ENCODE assay signal across 11 cellular contexts in genomic region chr7:81256991-81257390, GRCh38.
DNase-seq lines count a peak whose midpoint lies in the region; ATAC-seq and TF ChIP-seq lines count a peak whose summit lies in the region.
"Had no signal": no experiment of that assay in that cellular context is flagged by ENCODE, and none has a peak within 500 bp of the region (broad histone marks: within the 10 kb centered on the region; RNA-seq: fewer than 3 reads in every experiment).

No MANE protein-coding gene starts in this region.

- TF ChIP-seq CTCF in HEK293 (tag by site-specific recombination; IDR thresholded peaks at IDR 0.05): no peak
- peak in 3 of 4 experiments; percentile 25 to 51 (median 31) for TF ChIP-seq CTCF in gastroesophageal sphincter (IDR thresholded peaks at IDR 0.05)
- peak; percentile 48 for TF ChIP-seq CTCF in psoas muscle (IDR thresholded peaks at IDR 0.05)
- no peak for TF ChIP-seq CTCF in PC-9 (conservative IDR thresholded peaks at IDR 0.05)

- no peaks in the 10 kb centered on the region for H3K36me3 ChIP-seq in HEK293 (ENCODE audit: control insufficient read depth in 2 of 2, insufficient read depth in 1 of 2, low read length in 2 of 2)
- no peaks in the 10 kb centered on the region for H3K36me3 ChIP-seq in SJSA1
- H3K36me3 ChIP-seq in gastroesophageal sphincter: no peaks in the 10 kb centered on the region
- no peaks in the 10 kb centered on the region for H3K36me3 ChIP-seq in psoas muscle (ENCODE audit: insufficient read depth in 1 of 2, low read depth in 1 of 2)
- no peaks in the 10 kb centered on the region for H3K36me3 ChIP-seq in PC-9 (ENCODE audit: low read depth)

- no peak for TF ChIP-seq EP300 in gastroesophageal sphincter (IDR thresholded peaks at IDR 0.05)

- DNase-seq in SJSA1 (ENCODE audit: low read depth in 1 of 2, low spot score in 2 of 2) (peak; percentile 6 to 40), psoas muscle (peak in 1 of 2 donors; percentile 23), NCI-H226 (no peak), left lobe of liver (ENCODE audit: low spot score) (no peak), PC-9 (no peak)
- DNase-seq: activated B cell treated with CpG ODN at 0.5 μM for 24 hours; activated naive CD4-positive, alpha-beta T cell treated with anti-CD3 and anti-CD28 coated beads, Interleukin-2, amount 10 ng/mL, durations not matched to agents 7 days and 5 days; naive thymus-derived CD4-positive, alpha-beta T cell had no signal

- no peak overlapping the region for H3K4me3 ChIP-seq in HEK293 (ENCODE audit: low read depth, low read length)
- no peak overlapping the region for H3K4me3 ChIP-seq in SJSA1
- H3K4me3 ChIP-seq in gastroesophageal sphincter: no peak overlapping the region
- H3K4me3 ChIP-seq in psoas muscle: no peak overlapping the region
- H3K4me3 ChIP-seq in PC-9: no peak overlapping the region

- no peaks in the 10 kb centered on the region for H3K27me3 ChIP-seq in SJSA1 (replicated peaks)
- H3K27me3 ChIP-seq in gastroesophageal sphincter: no peaks in the 10 kb centered on the region
- H3K27me3 ChIP-seq in psoas muscle (ENCODE audit: insufficient read depth in 3 of 3, low read length in 2 of 3): no peaks in the 10 kb centered on the region
- H3K27me3 ChIP-seq in PC-9 (ENCODE audit: insufficient read depth, low read depth): no peaks in the 10 kb centered on the region

- no peak overlapping the region for H2AFZ ChIP-seq in PC-9

- POLR2A ChIA-PET in HEK293 (lab: Yijun Ruan, JAX): no interaction called here
- POLR2A ChIA-PET in PC-9 (lab: Charles Lee; ENCODE audit: unreplicated experiment): no interaction called here

- no peaks in the 10 kb centered on the region for H3K9me2 ChIP-seq in PC-9 (ENCODE audit: insufficient read depth)

- no peaks in the 10 kb centered on the region for H3K4me1 ChIP-seq in HEK293 (ENCODE audit: control insufficient read depth, insufficient read depth, low read length)
- no peaks in the 10 kb centered on the region for H3K4me1 ChIP-seq in SJSA1 (replicated peaks)
- H3K4me1 ChIP-seq in gastroesophageal sphincter: no peaks in the 10 kb centered on the region
- no peaks in the 10 kb centered on the region for H3K4me1 ChIP-seq in psoas muscle
- H3K4me1 ChIP-seq in PC-9 (replicated peaks; ENCODE audit: insufficient read depth): no peaks in the 10 kb centered on the region

- CTCF ChIA-PET in HEK293 (lab: Yijun Ruan, JAX) (interaction anchor here (0.8 kb wide), 1 partner anchor 364 kb away, joined by 3 read pairs; no protein-coding TSS in a partner anchor), PC-9 (lab: Charles Lee) (no interaction called here)

- TF ChIP-seq POLR2A in gastroesophageal sphincter (IDR thresholded peaks at IDR 0.05): no peak

- intact Hi-C loops in psoas muscle (cut with DNase I) (loop anchor here (2.0 to 10.0 kb wide), 3 partner anchors 335 to 562 kb away; no protein-coding TSS in a partner anchor), PC-9 (cut with micrococcal nuclease; ENCODE audit: unreplicated experiment) (no loop called here)

- 53 to 72% methylated on average over 6 to 7 of the region's 7 CpGs for WGBS in gastroesophageal sphincter (ENCODE audit: low coverage in 1 of 2), 2 donors
- WGBS in psoas muscle, 3 donors: 32 to 59% (median 39%) methylated on average over 7 of the region's 7 CpGs

- no peak overlapping the region for H3K4me2 ChIP-seq in PC-9

- no peaks in the 10 kb centered on the region for H3K9me3 ChIP-seq in HEK293 (ENCODE audit: control insufficient read depth, insufficient read depth, low read depth, low read length)
- H3K9me3 ChIP-seq in SJSA1 (replicated peaks): no peaks in the 10 kb centered on the region
- peaks cover 0 to 21% (median 0%) of the 10 kb centered on the region in 3 donors for H3K9me3 ChIP-seq in gastroesophageal sphincter
- no peaks in the 10 kb centered on the region for H3K9me3 ChIP-seq in psoas muscle
- peaks cover 20% of the 10 kb centered on the region for H3K9me3 ChIP-seq in PC-9 (ENCODE audit: insufficient read depth, low read depth)

- no peak for ATAC-seq in gastroesophageal sphincter
- ATAC-seq in psoas muscle: peak in 2 of 4 donors; percentile 44 to 49
- no peak for ATAC-seq in GM21447 (IDR thresholded peaks at IDR 0.05; ENCODE audit: unreplicated experiment)
- ATAC-seq in left lobe of liver: no peak
- ATAC-seq: naive thymus-derived CD4-positive, alpha-beta T cell had no signal

- H3F3A ChIP-seq in PC-9 (ENCODE audit: insufficient read depth, low read depth): no peaks in the 10 kb centered on the region

- H3K27ac ChIP-seq in HEK293 (ENCODE audit: extremely low read depth, low read depth, low read length) (no peak overlapping the region), SJSA1 (no peak overlapping the region), gastroesophageal sphincter (no peak overlapping the region), psoas muscle (no peak overlapping the region), PC-9 (no peak overlapping the region)

- no TSS peak for BruUV-seq in PC-9 (replicated peaks; lab: Mats Ljungman, UMichigan)

- H3K79me2 ChIP-seq in PC-9 (ENCODE audit: low read depth): no peaks in the 10 kb centered on the region

- no peaks in the 10 kb centered on the region for H4K20me1 ChIP-seq in PC-9 (ENCODE audit: insufficient read depth)

TF ChIP-seq in HEK293, 187 proteins besides CTCF, POLR2A, EP300 and RAD21:
- TF ChIP-seq ZNF18 (tag by site-specific recombination; IDR thresholded peaks at IDR 0.05): peak; percentile 30; the same call in 1 of the 2 replicates
- peak; percentile 23; the same call in 1 of the 2 replicates for TF ChIP-seq ZNF654 (tag by site-specific recombination; IDR thresholded peaks at IDR 0.05; ENCODE audit: low read depth)
- TF ChIP-seq ZNF580 (tag by site-specific recombination; IDR thresholded peaks at IDR 0.05): no peak
- no peak for TF ChIP-seq ZEB2 (tag by site-specific recombination; IDR thresholded peaks at IDR 0.05)

Comparison
In these comparisons a context has a peak if more than half of its experiments do, and no peak if none do; other contexts are left out.
1. CTCF ChIP-seq: peak in gastroesophageal sphincter (3 of 4) and psoas muscle (single experiment); none in HEK293 (single experiment) and PC-9 (single experiment).
2. DNase-seq: peak in SJSA1 (2 of 2); none in NCI-H226 (single experiment), left lobe of liver (single experiment) and PC-9 (0 of 2).